In genomic region chr2:99278793-99279291, GRCh38 we compare ENCODE assay signal across 14 cellular contexts. TPM values are rescaled to one million over a fixed set of nuclear protein-coding genes. Genes with fewer than 3 reads are reported as not detected.
A peak's percentile ranks its signal among the peaks of the same experiment; 100 is the strongest.
DNase-seq lines count a peak whose midpoint lies in the region; ATAC-seq and TF ChIP-seq lines count a peak whose summit lies in the region.
"Had no signal": no experiment of that assay in that cellular context is flagged by ENCODE, and none has a peak within 500 bp of the region (broad histone marks: within the 10 kb centered on the region; RNA-seq: fewer than 3 reads in every experiment).

No MANE protein-coding gene starts in this region.

- H3K79me2 ChIP-seq in ACC112 (ENCODE audit: control insufficient read depth, insufficient read depth, low read length, unreplicated experiment) = no peaks in the 10 kb centered on the region

- no peak for TF ChIP-seq POLR2A in thyroid gland (IDR thresholded peaks at IDR 0.05)

- no peaks in the 10 kb centered on the region for H3K27me3 ChIP-seq in ACC112 (ENCODE audit: insufficient read depth, low read length)
- H3K27me3 ChIP-seq in thyroid gland = no peaks in the 10 kb centered on the region
- H3K27me3 ChIP-seq: BLaER1 treated with 17β-estradiol and CSF1 and Interleukin-3, amounts not matched to agents 10 nM and 100 nM; gastroesophageal sphincter had no signal

- TF ChIP-seq CTCF in HFF-Myc (IDR thresholded peaks at IDR 0.05; ENCODE audit: low read depth, low read length, missing control alignments) (no peak), thyroid gland (IDR thresholded peaks at IDR 0.05) (no peak)

- H3K4me3 ChIP-seq in ACC112 (ENCODE audit: low read depth, low read length) = peak overlapping the region; percentile 57
- H3K4me3 ChIP-seq in HFF-Myc (replicated peaks; ENCODE audit: low read depth, low read length) = no peak overlapping the region
- no peak overlapping the region for H3K4me3 ChIP-seq in thyroid gland (replicated peaks in 1 of 3)
- H3K4me3 ChIP-seq: BLaER1 treated with 17β-estradiol and CSF1 and Interleukin-3, amounts not matched to agents 10 nM and 100 nM; gastroesophageal sphincter; GM12878 had no signal

- H3K9me3 ChIP-seq in thyroid gland = no peaks in the 10 kb centered on the region

- 83 to 100% methylated on average over 2 of the region's 2 CpGs for WGBS in thyroid gland, 2 donors

- H3K4me1 ChIP-seq in ACC112 (ENCODE audit: control insufficient read depth, insufficient read depth, low read length, unreplicated experiment) = peaks cover 6% of the 10 kb centered on the region
- no peaks in the 10 kb centered on the region for H3K4me1 ChIP-seq in thyroid gland
- H3K4me1 ChIP-seq: BLaER1 treated with 17β-estradiol and CSF1 and Interleukin-3, amounts not matched to agents 10 nM and 100 nM; gastroesophageal sphincter had no signal

- peak overlapping the region; percentile 9 for H2AFZ ChIP-seq in ACC112 (ENCODE audit: low read length, unreplicated experiment)

- H3K36me3 ChIP-seq in ACC112 (ENCODE audit: insufficient read depth, low read length) (no peaks in the 10 kb centered on the region), thyroid gland (no peaks in the 10 kb centered on the region)

- peak; percentile 49 for DNase-seq in HFF-Myc (ENCODE audit: extremely low read depth, low read depth)
- peak; percentile 68 for DNase-seq in fibroblast of the conjunctiva (ENCODE audit: low read depth)
- DNase-seq in thyroid gland = no peak
- DNase-seq in stimulated activated naive CD8-positive, alpha-beta T cell treated with anti-CD3 and anti-CD28 coated beads, Interleukin-15, Interleukin-2, amounts not matched to agents 100 U/mL and 50 U/mL, for 24 hours = no peak
- DNase-seq: NCI-H1105, RPMI8226 had no signal

- H3K27ac ChIP-seq in ACC112 (ENCODE audit: low read depth, low read length) (peak overlapping the region; percentile 7), thyroid gland (no peak overlapping the region)
- H3K27ac ChIP-seq: BLaER1 treated with 17β-estradiol and CSF1 and Interleukin-3, amounts not matched to agents 10 nM and 100 nM; gastroesophageal sphincter had no signal

- ATAC-seq in SK-N-SH treated with all-trans-retinoic acid at 6 μM for 48 hours (peak; percentile 76), GM21526 (IDR thresholded peaks at IDR 0.05; ENCODE audit: low FRiP score, unreplicated experiment) (no peak), HG02642 (IDR thresholded peaks at IDR 0.05; ENCODE audit: poor library complexity, unreplicated experiment) (no peak)
- no peak for ATAC-seq in stimulated activated naive CD8-positive, alpha-beta T cell treated with anti-CD3 and anti-CD28 coated beads, Interleukin-15, Interleukin-2, amounts not matched to agents 100 U/mL and 50 U/mL, for 24 hours
- ATAC-seq: gastroesophageal sphincter, GM12878 had no signal

- intact Hi-C loops in thyroid gland (cut with DNase I) = no loop called here

TF ChIP-seq in SK-N-SH treated with all-trans-retinoic acid at 6 μM for 48 hours, 23 proteins besides CTCF, POLR2A, EP300 and RAD21:
- TF ChIP-seq ESRRG (CRISPR knock-in tag; IDR thresholded peaks at IDR 0.05) (no peak), SNAI2 (CRISPR knock-in tag; IDR thresholded peaks at IDR 0.05) (no peak), OSR1 (CRISPR knock-in tag; IDR thresholded peaks at IDR 0.05) (no peak), RARB (CRISPR knock-in tag; IDR thresholded peaks at IDR 0.05) (no peak), ZNF70 (CRISPR knock-in tag; IDR thresholded peaks at IDR 0.05) (no peak), PPARA (CRISPR knock-in tag; IDR thresholded peaks at IDR 0.05; ENCODE audit: borderline replicate concordance) (no peak), TOX (CRISPR knock-in tag; IDR thresholded peaks at IDR 0.05; ENCODE audit: borderline replicate concordance) (no peak), BACH2 (CRISPR knock-in tag; IDR thresholded peaks at IDR 0.05; ENCODE audit: borderline replicate concordance) (no peak), ZC3H10 (CRISPR knock-in tag; IDR thresholded peaks at IDR 0.05) (no peak), ZFP3 (CRISPR knock-in tag; IDR thresholded peaks at IDR 0.05) (no peak), ZNF565 (CRISPR knock-in tag; conservative IDR thresholded peaks at IDR 0.05; ENCODE audit: low read depth) (no peak)

RNA-seq across cellular contexts. Expression of gene LYG1, which starts 22.2 kb away (rescaled TPM):
- 1 to 10 TPM in 2 of 4 donors, under 1 TPM in 1, not detected in 1; 0.40 to 2.0 (median 1.8) TPM for total RNA-seq in thyroid gland

RNA-seq across cellular contexts. Expression of gene LYG2, which starts 23.4 kb away (rescaled TPM):
- not detected for total RNA-seq in thyroid gland
- total RNA-seq: gastroesophageal sphincter, GM12878, mesothelial cell of epicardium had no signal

RNA-seq across cellular contexts. Expression of gene TXNDC9, which starts 57.3 kb away (rescaled TPM):
- 10 to 100 TPM; 36.7 to 56.0 (median 49.7) TPM for total RNA-seq in thyroid gland

RNA-seq across cellular contexts. Expression of gene EIF5B, which starts 58.3 kb away (rescaled TPM):
- 10 to 100 TPM; 24.8 to 36.9 (median 29.8) TPM for total RNA-seq in thyroid gland

Comparison
In these comparisons a context has a peak if more than half of its experiments do, and no peak if none do; other contexts are left out.
1. DNase-seq: peak in HFF-Myc (single experiment) and fibroblast of the conjunctiva (single experiment); none in thyroid gland (0 of 2) and stimulated activated naive CD8-positive, alpha-beta T cell treated with anti-CD3 and anti-CD28 coated beads, Interleukin-15, Interleukin-2, amounts not matched to agents 100 U/mL and 50 U/mL, for 24 hours (single experiment).